Comparison of ENCODE assay signal across 14 cellular contexts in genomic region chr17:18356624-18357023, GRCh38. TPM values are rescaled to one million over a fixed set of nuclear protein-coding genes. Genes with fewer than 3 reads are reported as not detected.
DNase-seq lines count a peak whose midpoint lies in the region; ATAC-seq, FAIRE-seq and TF ChIP-seq lines count a peak whose summit lies in the region.
"Had no signal": no experiment of that assay in that cellular context is flagged by ENCODE, and none has a peak within 500 bp of the region (broad histone marks: within the 10 kb centered on the region; RNA-seq: fewer than 3 reads in every experiment).

No MANE protein-coding gene starts in this region.

- H3K4me1 Mint-ChIP-seq in natural killer cell, result no peaks in the 10 kb centered on the region
- H3K4me1 Mint-ChIP-seq: memory B cell had no signal

- no peaks in the 10 kb centered on the region for H3K27me3 ChIP-seq in gastroesophageal sphincter

- TF ChIP-seq POLR2A in gastroesophageal sphincter (IDR thresholded peaks at IDR 0.05) (no peak), GM12891 (IDR thresholded peaks at IDR 0.05; ENCODE audit: low read depth, low read length) (no peak)

- no peak for TF ChIP-seq EP300 in gastroesophageal sphincter (IDR thresholded peaks at IDR 0.05)

- DNase-seq in Ammon's horn (ENCODE audit: low spot score) (peak; percentile 78), RWPE1 (ENCODE audit: low spot score) (no peak), pons (ENCODE audit: low spot score) (peak; percentile 76), retina (no peak), natural killer cell (no peak), GM12891 (ENCODE audit: insufficient read length, low spot score) (no peak), 8988T (no peak)
- DNase-seq: activated naive CD8-positive, alpha-beta T cell treated with anti-CD3 and anti-CD28 coated beads, Interleukin-2, amount 50 U/mL, for 24 hours; CD4-positive, alpha-beta memory T cell; erythroblast; NCI-H1105 had no signal

- ATAC-seq in gastroesophageal sphincter, result peak; percentile 86
- no peak for ATAC-seq in natural killer cell
- ATAC-seq: activated naive CD8-positive, alpha-beta T cell treated with anti-CD3 and anti-CD28 coated beads, Interleukin-2, amount 50 U/mL, for 24 hours had no signal

- no peak overlapping the region for H3K4me3 ChIP-seq in gastroesophageal sphincter

- peaks cover 0 to 16% (median 0%) of the 10 kb centered on the region in 3 donors for H3K4me1 ChIP-seq in gastroesophageal sphincter

- peaks cover 7% of the 10 kb centered on the region for H3K36me3 Mint-ChIP-seq in natural killer cell

- no peak overlapping the region for H3K4me3 Mint-ChIP-seq in natural killer cell
- H3K4me3 Mint-ChIP-seq: activated naive CD8-positive, alpha-beta T cell treated with anti-CD3 and anti-CD28 coated beads, Interleukin-2, amount 50 U/mL, for 24 hours; CD4-positive, alpha-beta memory T cell; memory B cell had no signal

- no peak for TF ChIP-seq CTCF in RWPE1 (conservative IDR thresholded peaks at IDR 0.05; ENCODE audit: low read depth)
- TF ChIP-seq CTCF in gastroesophageal sphincter (IDR thresholded peaks at IDR 0.05), result no peak
- no peak for TF ChIP-seq CTCF in natural killer cell (IDR thresholded peaks at IDR 0.05)

- no peaks in the 10 kb centered on the region for H3K9me3 ChIP-seq in gastroesophageal sphincter

- no peak overlapping the region for H3K27ac Mint-ChIP-seq in natural killer cell
- H3K27ac Mint-ChIP-seq: activated naive CD8-positive, alpha-beta T cell treated with anti-CD3 and anti-CD28 coated beads, Interleukin-2, amount 50 U/mL, for 24 hours; memory B cell had no signal

- intact Hi-C loops in natural killer cell (cut with micrococcal nuclease), result no loop called here

- H3K27ac ChIP-seq in RWPE1 (peak overlapping the region; percentile 72), gastroesophageal sphincter (peak overlapping the region in 3 of 4 donors; percentile 53 to 61 (median 54))

- peaks cover 0 to 73% of the 10 kb centered on the region in 2 donors for H3K36me3 ChIP-seq in gastroesophageal sphincter

- 78 to 87% methylated on average over 5 to 7 of the region's 10 CpGs for WGBS in gastroesophageal sphincter (ENCODE audit: low coverage in 1 of 2), 2 donors

- POLR2A ChIA-PET in RWPE1 (lab: Yijun Ruan, JAX; ENCODE audit: low non-redundant PET), result no interaction called here

- CTCF ChIA-PET in RWPE1 (lab: Yijun Ruan, JAX), result no interaction called here

- FAIRE-seq in GM12891 (lab: Jason Lieb, UNC), result no peak

- H3K9me3 Mint-ChIP-seq in natural killer cell, result no peaks in the 10 kb centered on the region
- H3K9me3 Mint-ChIP-seq: activated naive CD8-positive, alpha-beta T cell treated with anti-CD3 and anti-CD28 coated beads, Interleukin-2, amount 50 U/mL, for 24 hours; CD4-positive, alpha-beta memory T cell; memory B cell had no signal

- no peaks in the 10 kb centered on the region for H3K27me3 Mint-ChIP-seq in natural killer cell (ENCODE audit: low read depth in 2 of 2)
- H3K27me3 Mint-ChIP-seq: activated naive CD8-positive, alpha-beta T cell treated with anti-CD3 and anti-CD28 coated beads, Interleukin-2, amount 50 U/mL, for 24 hours; CD4-positive, alpha-beta memory T cell; memory B cell had no signal

TF ChIP-seq in GM12891, 5 proteins besides CTCF, POLR2A, EP300 and RAD21:
- TF ChIP-seq POU2F2 (IDR thresholded peaks at IDR 0.05; ENCODE audit: low read depth, low read length) (no peak), TAF1 (IDR thresholded peaks at IDR 0.05; ENCODE audit: low read depth, low read length) (no peak), POLR2AphosphoS5 (IDR thresholded peaks at IDR 0.05; ENCODE audit: low read depth, low read length) (no peak), PAX5 (IDR thresholded peaks at IDR 0.05; ENCODE audit: insufficient read depth, low read length, severe bottlenecking) (no peak), SPI1 (IDR thresholded peaks at IDR 0.05; ENCODE audit: low read depth, low read length) (no peak)

RNA-seq across cellular contexts. Expression of gene SHMT1, which starts 6.7 kb away (rescaled TPM):
- total RNA-seq in gastroesophageal sphincter (10 to 100 TPM; 16.3 to 30.3 (median 21.1) TPM), natural killer cell (10 to 100 TPM in 2 of 3 donors, 1 to 10 TPM in 1; 8.8 to 19.2 (median 17.3) TPM)
- 18.3 TPM for polyA plus RNA-seq in GM12891 (2012; ENCODE audit: low read depth, missing spikeins)

RNA-seq across cellular contexts. Expression of gene EVPLL, which starts 21.0 kb away (rescaled TPM):
- total RNA-seq in gastroesophageal sphincter, result not detected
- under 1 TPM in 1 of 3 donors, not detected in 2; 0.28 TPM for total RNA-seq in natural killer cell
- not detected for polyA plus RNA-seq in GM12891 (2012; ENCODE audit: low read depth, missing spikeins)
- total RNA-seq: CD4-positive, alpha-beta memory T cell; T-helper 1 cell treated with Interleukin-12 subunit alpha and Interleukin-12 subunit beta and Interleukin-4 antibody, amounts not matched to agents 30 ng/mL and 1 ng/mL, for 36 hours had no signal
- polyA plus RNA-seq: CD4-positive, alpha-beta memory T cell had no signal

RNA-seq across cellular contexts. Expression of gene SMCR8, which starts 41.5 kb away (rescaled TPM):
- 10 to 100 TPM; 14.0 to 20.0 (median 14.9) TPM for total RNA-seq in gastroesophageal sphincter
- 10 to 100 TPM; 33.5 to 48.5 (median 39.2) TPM for total RNA-seq in natural killer cell
- 7.8 TPM for polyA plus RNA-seq in GM12891 (2012; ENCODE audit: low read depth, missing spikeins)

RNA-seq across cellular contexts. Expression of gene TOP3A, which starts 41.8 kb away (rescaled TPM):
- total RNA-seq in gastroesophageal sphincter (10 to 100 TPM; 19.6 to 49.7 (median 26.8) TPM), natural killer cell (10 to 100 TPM; 38.1 to 59.7 (median 53.2) TPM)
- polyA plus RNA-seq in GM12891 (2012; ENCODE audit: low read depth, missing spikeins), result 19.0 TPM

Comparison
In these comparisons a context has a peak if more than half of its experiments do, and no peak if none do; other contexts are left out.
1. DNase-seq: peak in Ammon's horn (single experiment) and pons (single experiment); none in RWPE1 (single experiment), retina (single experiment), natural killer cell (single experiment), GM12891 (single experiment) and 8988T (single experiment).